Comparison of ENCODE assay signal across 1 cellular context in the genomic region with DNA sequence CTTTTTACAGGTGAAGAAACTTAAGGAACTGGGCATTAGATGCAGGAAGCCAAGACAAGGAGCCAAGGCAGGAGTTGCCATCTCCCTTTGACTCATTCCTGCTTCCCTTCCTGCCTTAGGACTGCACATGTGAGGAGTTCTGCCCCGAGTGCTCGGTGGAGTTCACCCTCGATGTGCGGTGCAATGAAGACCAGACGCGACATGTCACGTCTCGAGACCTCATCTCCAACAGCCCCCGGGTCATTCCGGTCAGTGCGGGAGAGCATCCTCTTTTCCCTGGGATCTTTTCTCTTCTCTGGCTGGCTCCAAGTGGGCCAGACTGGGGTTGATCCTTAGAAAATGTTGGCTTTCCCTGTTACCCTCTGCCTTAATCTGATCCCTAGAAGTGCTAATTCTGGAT.
TF ChIP-seq lines count a peak whose summit lies in the region.

No MANE protein-coding gene starts in this region.

TF ChIP-seq in WTC11, 78 proteins besides CTCF, POLR2A, EP300 and RAD21 (continued from another document):
- TF ChIP-seq, protein P1, sequence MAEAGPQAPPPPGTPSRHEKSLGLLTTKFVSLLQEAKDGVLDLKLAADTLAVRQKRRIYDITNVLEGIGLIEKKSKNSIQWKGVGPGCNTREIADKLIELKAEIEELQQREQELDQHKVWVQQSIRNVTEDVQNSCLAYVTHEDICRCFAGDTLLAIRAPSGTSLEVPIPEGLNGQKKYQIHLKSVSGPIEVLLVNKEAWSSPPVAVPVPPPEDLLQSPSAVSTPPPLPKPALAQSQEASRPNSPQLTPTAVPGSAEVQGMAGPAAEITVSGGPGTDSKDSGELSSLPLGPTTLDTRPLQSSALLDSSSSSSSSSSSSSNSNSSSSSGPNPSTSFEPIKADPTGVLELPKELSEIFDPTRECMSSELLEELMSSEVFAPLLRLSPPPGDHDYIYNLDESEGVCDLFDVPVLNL (CRISPR knock-in tag; IDR thresholded peaks at IDR 0.05; ENCODE audit: borderline replicate concordance, low read depth), result no peak
- TF ChIP-seq, protein P2, sequence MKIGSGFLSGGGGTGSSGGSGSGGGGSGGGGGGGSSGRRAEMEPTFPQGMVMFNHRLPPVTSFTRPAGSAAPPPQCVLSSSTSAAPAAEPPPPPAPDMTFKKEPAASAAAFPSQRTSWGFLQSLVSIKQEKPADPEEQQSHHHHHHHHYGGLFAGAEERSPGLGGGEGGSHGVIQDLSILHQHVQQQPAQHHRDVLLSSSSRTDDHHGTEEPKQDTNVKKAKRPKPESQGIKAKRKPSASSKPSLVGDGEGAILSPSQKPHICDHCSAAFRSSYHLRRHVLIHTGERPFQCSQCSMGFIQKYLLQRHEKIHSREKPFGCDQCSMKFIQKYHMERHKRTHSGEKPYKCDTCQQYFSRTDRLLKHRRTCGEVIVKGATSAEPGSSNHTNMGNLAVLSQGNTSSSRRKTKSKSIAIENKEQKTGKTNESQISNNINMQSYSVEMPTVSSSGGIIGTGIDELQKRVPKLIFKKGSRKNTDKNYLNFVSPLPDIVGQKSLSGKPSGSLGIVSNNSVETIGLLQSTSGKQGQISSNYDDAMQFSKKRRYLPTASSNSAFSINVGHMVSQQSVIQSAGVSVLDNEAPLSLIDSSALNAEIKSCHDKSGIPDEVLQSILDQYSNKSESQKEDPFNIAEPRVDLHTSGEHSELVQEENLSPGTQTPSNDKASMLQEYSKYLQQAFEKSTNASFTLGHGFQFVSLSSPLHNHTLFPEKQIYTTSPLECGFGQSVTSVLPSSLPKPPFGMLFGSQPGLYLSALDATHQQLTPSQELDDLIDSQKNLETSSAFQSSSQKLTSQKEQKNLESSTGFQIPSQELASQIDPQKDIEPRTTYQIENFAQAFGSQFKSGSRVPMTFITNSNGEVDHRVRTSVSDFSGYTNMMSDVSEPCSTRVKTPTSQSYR (CRISPR knock-in tag; IDR thresholded peaks at IDR 0.05), result no peak
- no peak for TF ChIP-seq SP1 (CRISPR knock-in tag; conservative IDR thresholded peaks at IDR 0.05)
- TF ChIP-seq TEAD1 (CRISPR knock-in tag; IDR thresholded peaks at IDR 0.05), result no peak
